Comparison of ENCODE assay signal across 10 cellular contexts in genomic region chr7:159096736-159097581, GRCh38. TPM values are rescaled to one million over a fixed set of nuclear protein-coding genes. Genes with fewer than 3 reads are reported as not detected.
DNase-seq lines count a peak whose midpoint lies in the region; ATAC-seq and TF ChIP-seq lines count a peak whose summit lies in the region.
"Had no signal": no experiment of that assay in that cellular context is flagged by ENCODE, and none has a peak within 500 bp of the region (broad histone marks: within the 10 kb centered on the region; RNA-seq: fewer than 3 reads in every experiment).

No MANE protein-coding gene starts in this region.

- peaks cover 5% of the 10 kb centered on the region for H3K27me3 Mint-ChIP-seq in glutamatergic neuron (ENCODE audit: unreplicated experiment)
- no peaks in the 10 kb centered on the region for H3K27me3 Mint-ChIP-seq in osteocyte (ENCODE audit: unreplicated experiment)

- H3K36me3 Mint-ChIP-seq in activated naive CD4-positive, alpha-beta T cell treated with anti-CD3 and anti-CD28 coated beads, Interleukin-2, amount 50 U/mL, for 72 hours = peaks cover 0 to 4% of the 10 kb centered on the region in 2 donors
- H3K36me3 Mint-ChIP-seq in glutamatergic neuron (ENCODE audit: unreplicated experiment) (peaks cover 4% of the 10 kb centered on the region), osteocyte (ENCODE audit: unreplicated experiment) (no peaks in the 10 kb centered on the region)

- H3K27ac Mint-ChIP-seq in activated naive CD4-positive, alpha-beta T cell treated with anti-CD3 and anti-CD28 coated beads, Interleukin-2, amount 50 U/mL, for 72 hours = peak overlapping the region; percentile 22 to 41
- peak overlapping the region; percentile 62 for H3K27ac Mint-ChIP-seq in glutamatergic neuron (ENCODE audit: unreplicated experiment)
- no peak overlapping the region for H3K27ac Mint-ChIP-seq in osteocyte (ENCODE audit: unreplicated experiment)

- TF ChIP-seq CTCF in glutamatergic neuron (IDR thresholded peaks at IDR 0.05; ENCODE audit: partially characterized antibody, unreplicated experiment) (no peak), osteocyte (IDR thresholded peaks at IDR 0.05) (no peak)

- H3K4me1 Mint-ChIP-seq in glutamatergic neuron (ENCODE audit: low read depth, unreplicated experiment) (peaks cover 35% of the 10 kb centered on the region), osteocyte (ENCODE audit: unreplicated experiment) (no peaks in the 10 kb centered on the region)

- ATAC-seq in activated naive CD4-positive, alpha-beta T cell treated with anti-CD3 and anti-CD28 coated beads, Interleukin-2, amount 50 U/mL, for 72 hours = no peak
- no peak for ATAC-seq in HG02623 (IDR thresholded peaks at IDR 0.05; ENCODE audit: unreplicated experiment)

- DNase-seq in activated naive CD4-positive, alpha-beta T cell treated with anti-CD3 and anti-CD28 coated beads, Interleukin-2, amount 50 U/mL, for 72 hours (ENCODE audit: low spot score in 2 of 2) = no peak
- no peak for DNase-seq in activated naive CD4-positive, alpha-beta T cell treated with anti-CD3 and anti-CD28 coated beads, Interleukin-2, amount 50 U/mL, for 16 hours
- DNase-seq in glutamatergic neuron (no peak), osteocyte (ENCODE audit: extremely low spot score, unreplicated experiment) (peak; percentile 72), epidermal melanocyte (ENCODE audit: insufficient read length, low spot score) (no peak)
- no peak for DNase-seq in stimulated activated naive CD4-positive, alpha-beta T cell treated with Interleukin-2 at 50 U/mL for 16 hours (lab: John Stamatoyannopoulos, UW)
- no peak for DNase-seq in activated CD4-positive, alpha-beta T cell treated with anti-CD3 and anti-CD28 coated beads, Interleukin-2, amount 50 U/mL, for 1 hour
- DNase-seq: Calu3, trophoblast cell had no signal

- no peak overlapping the region for H3K4me3 Mint-ChIP-seq in glutamatergic neuron (ENCODE audit: unreplicated experiment)
- H3K4me3 Mint-ChIP-seq in osteocyte (ENCODE audit: unreplicated experiment) = no peak overlapping the region

- H3K9me3 Mint-ChIP-seq in activated naive CD4-positive, alpha-beta T cell treated with anti-CD3 and anti-CD28 coated beads, Interleukin-2, amount 50 U/mL, for 72 hours = peaks cover 0 to 12% of the 10 kb centered on the region in 2 donors
- peaks cover 3% of the 10 kb centered on the region for H3K9me3 Mint-ChIP-seq in glutamatergic neuron (ENCODE audit: unreplicated experiment)
- H3K9me3 Mint-ChIP-seq in osteocyte (ENCODE audit: unreplicated experiment) = peaks cover 2% of the 10 kb centered on the region

RNA-seq across cellular contexts. Expression of gene VIPR2, which starts 47.7 kb away (rescaled TPM):
- 1 to 10 TPM in 1 of 2 donors, under 1 TPM in 1; 0.55 to 1.8 TPM for total RNA-seq in activated naive CD4-positive, alpha-beta T cell treated with anti-CD3 and anti-CD28 coated beads, Interleukin-2, amount 50 U/mL, for 72 hours
- total RNA-seq in glutamatergic neuron (ENCODE audit: unreplicated experiment) = not detected
- 0.19 and 0.39 TPM in 2 replicates for total RNA-seq in osteocyte
- total RNA-seq: Calu3 had no signal
